20 cellular contexts compared by ENCODE assay signal in the genomic region with DNA sequence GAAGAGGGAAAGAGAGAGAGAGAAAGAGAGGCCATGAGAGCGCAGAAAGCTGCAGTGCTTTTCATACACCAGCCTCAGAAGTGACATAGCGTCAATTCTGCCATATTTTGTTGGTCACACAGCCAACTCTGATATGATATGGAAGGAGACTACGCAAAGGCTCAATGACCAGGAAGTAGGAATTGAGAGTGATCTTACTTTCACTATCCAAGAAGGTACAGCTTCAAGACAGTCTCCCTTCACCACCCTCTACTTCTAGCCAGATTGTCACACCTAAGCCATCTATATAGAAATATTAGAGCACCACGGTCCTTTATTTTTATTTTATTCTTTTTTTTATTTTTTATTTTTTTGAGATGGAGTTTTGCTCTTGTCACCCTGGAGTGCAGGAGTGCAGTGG. TPM values are rescaled to one million over a fixed set of nuclear protein-coding genes. Genes with fewer than 3 reads are reported as not detected.
"Had no signal": no experiment of that assay in that cellular context is flagged by ENCODE, and none has a peak within 500 bp of the region (broad histone marks: within the 10 kb centered on the region; RNA-seq: fewer than 3 reads in every experiment).

No MANE protein-coding gene starts in this region.

- H3K27ac ChIP-seq: colonic mucosa, gastrocnemius medialis, left lung, neural progenitor cell, prostate gland, skin epidermis, stomach had no signal

- H3K9ac ChIP-seq: neural progenitor cell had no signal

- H3K27ac Mint-ChIP-seq: activated naive CD8-positive, alpha-beta T cell; activated T-helper 1 cell treated with anti-CD3 and anti-CD28 coated beads, Interleukin-12 subunit alpha, Interleukin-12 subunit beta, Interleukin-2, Interleukin-4 antibody, amounts not matched to agents 30 ng/mL and 10 ng/mL and 1 ng/mL, durations not matched to agents 14 hours and 24 hours and 36 hours; brain; neural progenitor cell; T-helper 2 cell treated with Interferon-gamma antibody and Interleukin-4, amounts not matched to agents 5 μg/mL and 100 μg/mL, for 36 hours; type B pancreatic cell had no signal

- H3K4me3 Mint-ChIP-seq: activated CD4-positive, alpha-beta T cell treated with anti-CD3 and anti-CD28 coated beads, Interleukin-2, amount 10 ng/mL, durations not matched to agents 24 days and 14 days; activated naive CD8-positive, alpha-beta T cell; activated T-helper 1 cell treated with anti-CD3 and anti-CD28 coated beads, Interleukin-12 subunit alpha, Interleukin-12 subunit beta, Interleukin-2, Interleukin-4 antibody, amounts not matched to agents 30 ng/mL and 10 ng/mL and 1 ng/mL, durations not matched to agents 14 hours and 24 hours and 36 hours; brain; neural progenitor cell; T-helper 2 cell treated with Interferon-gamma antibody and Interleukin-4, amounts not matched to agents 5 μg/mL and 100 μg/mL, for 36 hours; type B pancreatic cell had no signal

- H3K36me3 Mint-ChIP-seq: brain, neural progenitor cell, type B pancreatic cell had no signal

- H3K4me1 ChIP-seq: colonic mucosa, left lung, neural progenitor cell, prostate gland, stomach had no signal

- ATAC-seq: gastrocnemius medialis, left lung, right cardiac atrium had no signal

- H3K4me2 ChIP-seq: neural progenitor cell had no signal

- H3K9me3 ChIP-seq: colonic mucosa, gastrocnemius medialis, left lung, prostate gland, stomach had no signal

- H3K36me3 ChIP-seq: colonic mucosa, gastrocnemius medialis, left lung, neural progenitor cell, prostate gland, stomach had no signal

- H3K27me3 Mint-ChIP-seq: activated CD4-positive, alpha-beta T cell treated with anti-CD3 and anti-CD28 coated beads, Interleukin-2, amount 10 ng/mL, durations not matched to agents 24 days and 14 days; activated naive CD8-positive, alpha-beta T cell had no signal

- H3K4me1 Mint-ChIP-seq: brain, neural progenitor cell had no signal

- H3K27me3 ChIP-seq: colonic mucosa, gastrocnemius medialis, left lung, neural progenitor cell, stomach had no signal

- H3K9me3 Mint-ChIP-seq: brain; neural progenitor cell; T-helper 2 cell treated with Interferon-gamma antibody and Interleukin-4, amounts not matched to agents 5 μg/mL and 100 μg/mL, for 36 hours; type B pancreatic cell had no signal

- H3K4me3 ChIP-seq: colonic mucosa, gastrocnemius medialis, left lung, neural progenitor cell, prostate gland, skin epidermis, stomach had no signal

- DNase-seq: activated CD4-positive, alpha-beta T cell treated with anti-CD3 and anti-CD28 coated beads, Interleukin-2, amount 10 ng/mL, durations not matched to agents 24 days and 14 days; central memory CD4-positive, alpha-beta T cell; colonic mucosa; gastrocnemius medialis; head of caudate nucleus; kidney; left lung; right cardiac atrium; stimulated activated CD4-positive, alpha-beta T cell treated with anti-CD3 and anti-CD28 coated beads, Interleukin-15, amount 100 ng/mL, for 24 hours; stimulated activated CD4-positive, alpha-beta T cell treated with anti-CD3 and anti-CD28 coated beads, Interleukin-2, amount 100 ng/mL, for 48 hours; stomach had no signal

- H2AFZ ChIP-seq: neural progenitor cell had no signal

RNA-seq across cellular contexts. Expression of gene PARP15, which starts 21.1 kb away (rescaled TPM):
- total RNA-seq: epithelial cell of proximal tubule had no signal
